In genomic region chr10:15141136-15142067, GRCh38 we compare ENCODE assay signal across 1 cellular context.
TF ChIP-seq lines count a peak whose summit lies in the region.

No MANE protein-coding gene starts in this region.

TF ChIP-seq in HEK293, 187 proteins besides CTCF, POLR2A, EP300 and RAD21 (continued from another document):
- peak; percentile 99 for TF ChIP-seq ZBTB44 (tag by site-specific recombination; IDR thresholded peaks at IDR 0.05)
